Comparison of ENCODE assay signal across 14 cellular contexts in genomic region chr4:25984796-25985195, GRCh38.
DNase-seq lines count a peak whose midpoint lies in the region; ATAC-seq and TF ChIP-seq lines count a peak whose summit lies in the region.
"Had no signal": no experiment of that assay in that cellular context is flagged by ENCODE, and none has a peak within 500 bp of the region (broad histone marks: within the 10 kb centered on the region; RNA-seq: fewer than 3 reads in every experiment).

No MANE protein-coding gene starts in this region.

- peaks cover 0 to 12% (median 0%) of the 10 kb centered on the region in 11 donors for H3K9me3 ChIP-seq in heart right ventricle

- H3K4me3 ChIP-seq in heart right ventricle = no peak overlapping the region
- H3K4me3 ChIP-seq: BLaER1 treated with 17β-estradiol and CSF1 and Interleukin-3, amounts not matched to agents 10 nM and 100 nM had no signal

- TF ChIP-seq CTCF in heart right ventricle (IDR thresholded peaks at IDR 0.05) = no peak

- H3K27me3 Mint-ChIP-seq in dendritic cell treated with granulocyte-macrophage colony-stimulating factor and Interleukin-4, amounts not matched to agents 40 ng/mL and 50 ng/mL, for 4 days = peaks cover 9% of the 10 kb centered on the region
- H3K27me3 Mint-ChIP-seq in activated naive CD4-positive, alpha-beta T cell treated with anti-CD3 and anti-CD28 coated beads for 36 hours (ENCODE audit: low read depth) = no peaks in the 10 kb centered on the region
- H3K27me3 Mint-ChIP-seq: CD4-positive, CD25-positive, alpha-beta regulatory T cell had no signal

- peak; percentile 43 for DNase-seq in cardiac septum (ENCODE audit: low spot score)
- DNase-seq in heart right ventricle = no peak
- DNase-seq in myocyte (ENCODE audit: low read depth) = peak; percentile 48
- DNase-seq in ureter (ENCODE audit: low spot score) = peak; percentile 3
- DNase-seq in activated CD4-positive, CD25-positive, alpha-beta regulatory T cell (lab: John Stamatoyannopoulos, UW) = no peak
- DNase-seq in stimulated activated CD8-positive, alpha-beta memory T cell treated with anti-CD3 and anti-CD28 coated beads, Interleukin-4, amount 100 ng/mL, for 48 hours = no peak
- DNase-seq in activated naive CD4-positive, alpha-beta T cell treated with anti-CD3 and anti-CD28 coated beads for 36 hours = no peak
- DNase-seq: ACHN; CD4-positive, CD25-positive, alpha-beta regulatory T cell; DMS53; GF-D8; IMR-90 had no signal

- peaks cover 70% of the 10 kb centered on the region for H3K4me1 Mint-ChIP-seq in dendritic cell treated with granulocyte-macrophage colony-stimulating factor and Interleukin-4, amounts not matched to agents 40 ng/mL and 50 ng/mL, for 4 days (ENCODE audit: low read depth)
- H3K4me1 Mint-ChIP-seq in activated naive CD4-positive, alpha-beta T cell treated with anti-CD3 and anti-CD28 coated beads for 36 hours (ENCODE audit: low read depth) = peaks cover 6% of the 10 kb centered on the region

- ATAC-seq in heart right ventricle = no peak

- whole genome bisulfite sequencing in heart right ventricle, 2 donors = 75 to 77% methylated on average over 5 of the region's 5 CpGs

- intact Hi-C loops in cardiac septum (cut with DNase I) (loop anchor here (5.0 kb wide), 2 partner anchors 57 to 428 kb away; no protein-coding TSS in a partner anchor), heart right ventricle (cut with DNase I) (loop anchor here in 8 of 10 donors (5.0 to 10.0 kb wide), 7 partner anchors 57 to 430 kb away; partner anchors contain the start of gene RBPJ (in 1 of the 8))
- intact Hi-C loops in dendritic cell treated with granulocyte-macrophage colony-stimulating factor and Interleukin-4, amounts not matched to agents 40 ng/mL and 50 ng/mL, for 4 days (cut with micrococcal nuclease) = loop anchor here (2.0 to 5.0 kb wide), 2 partner anchors 14 to 338 kb away; partner anchors contain the start of gene RBPJ
- intact Hi-C loops in activated naive CD4-positive, alpha-beta T cell treated with anti-CD3 and anti-CD28 coated beads for 36 hours (cut with micrococcal nuclease) = loop anchor here (5.0 to 10.0 kb wide), 5 partner anchors 88 to 1020 kb away; no protein-coding TSS in a partner anchor

- no peaks in the 10 kb centered on the region for H3K27me3 ChIP-seq in heart right ventricle
- H3K27me3 ChIP-seq: BLaER1 treated with 17β-estradiol and CSF1 and Interleukin-3, amounts not matched to agents 10 nM and 100 nM had no signal

- peak overlapping the region in 1 of 10 donors; percentile 21 for H3K27ac ChIP-seq in heart right ventricle
- H3K27ac ChIP-seq: BLaER1 treated with 17β-estradiol and CSF1 and Interleukin-3, amounts not matched to agents 10 nM and 100 nM had no signal

- no peaks in the 10 kb centered on the region for H3K36me3 ChIP-seq in heart right ventricle
- H3K36me3 ChIP-seq: BLaER1 treated with 17β-estradiol and CSF1 and Interleukin-3, amounts not matched to agents 10 nM and 100 nM had no signal

- peak overlapping the region; percentile 4 for H3K4me3 Mint-ChIP-seq in dendritic cell treated with granulocyte-macrophage colony-stimulating factor and Interleukin-4, amounts not matched to agents 40 ng/mL and 50 ng/mL, for 4 days
- H3K4me3 Mint-ChIP-seq in activated naive CD4-positive, alpha-beta T cell treated with anti-CD3 and anti-CD28 coated beads for 36 hours = no peak overlapping the region
- H3K4me3 Mint-ChIP-seq: CD4-positive, CD25-positive, alpha-beta regulatory T cell had no signal

- CTCF ChIA-PET in activated naive CD4-positive, alpha-beta T cell treated with anti-CD3 and anti-CD28 coated beads for 36 hours (lab: Charles Lee) = no interaction called here

- H3K9me3 Mint-ChIP-seq in dendritic cell treated with granulocyte-macrophage colony-stimulating factor and Interleukin-4, amounts not matched to agents 40 ng/mL and 50 ng/mL, for 4 days = no peaks in the 10 kb centered on the region
- no peaks in the 10 kb centered on the region for H3K9me3 Mint-ChIP-seq in activated naive CD4-positive, alpha-beta T cell treated with anti-CD3 and anti-CD28 coated beads for 36 hours
- H3K9me3 Mint-ChIP-seq: CD4-positive, CD25-positive, alpha-beta regulatory T cell had no signal

- peaks cover 0 to 14% (median 9%) of the 10 kb centered on the region in 9 donors for H3K4me1 ChIP-seq in heart right ventricle

- H3K36me3 Mint-ChIP-seq in dendritic cell treated with granulocyte-macrophage colony-stimulating factor and Interleukin-4, amounts not matched to agents 40 ng/mL and 50 ng/mL, for 4 days (ENCODE audit: low read depth) = no peaks in the 10 kb centered on the region
- H3K36me3 Mint-ChIP-seq in activated naive CD4-positive, alpha-beta T cell treated with anti-CD3 and anti-CD28 coated beads for 36 hours (ENCODE audit: low read depth) = no peaks in the 10 kb centered on the region
- H3K36me3 Mint-ChIP-seq: CD4-positive, CD25-positive, alpha-beta regulatory T cell had no signal

- H3K27ac Mint-ChIP-seq in dendritic cell treated with granulocyte-macrophage colony-stimulating factor and Interleukin-4, amounts not matched to agents 40 ng/mL and 50 ng/mL, for 4 days = peak overlapping the region; percentile 91
- no peak overlapping the region for H3K27ac Mint-ChIP-seq in activated naive CD4-positive, alpha-beta T cell treated with anti-CD3 and anti-CD28 coated beads for 36 hours
- H3K27ac Mint-ChIP-seq: CD4-positive, CD25-positive, alpha-beta regulatory T cell had no signal

Comparison
In these comparisons a context has a peak if more than half of its experiments do, and no peak if none do; other contexts are left out.
1. DNase-seq: peak in cardiac septum (single experiment), myocyte (single experiment) and ureter (single experiment); none in heart right ventricle (0 of 2), activated CD4-positive, CD25-positive, alpha-beta regulatory T cell (0 of 4), stimulated activated CD8-positive, alpha-beta memory T cell treated with anti-CD3 and anti-CD28 coated beads, Interleukin-4, amount 100 ng/mL, for 48 hours (single experiment) and activated naive CD4-positive, alpha-beta T cell treated with anti-CD3 and anti-CD28 coated beads for 36 hours (single experiment).